12 cellular contexts compared by ENCODE assay signal in the genomic region with DNA sequence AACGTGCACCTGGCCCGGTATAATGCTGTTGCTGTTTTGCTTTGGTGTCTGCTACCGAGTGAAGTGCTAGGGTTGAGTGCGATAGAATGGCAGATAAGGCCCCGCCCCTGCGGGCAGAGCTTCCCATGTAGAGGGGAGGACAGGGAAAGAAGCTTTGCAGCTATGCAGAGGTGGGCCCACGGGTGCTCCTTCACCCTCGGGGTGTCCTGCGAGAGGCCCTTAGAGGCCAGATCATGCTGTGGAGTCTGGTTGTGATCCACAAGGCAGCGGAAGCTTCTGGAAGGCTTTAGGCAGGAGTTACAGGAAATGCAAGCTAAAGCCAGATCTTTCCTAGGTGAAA. TPM values are rescaled to one million over a fixed set of nuclear protein-coding genes. Genes with fewer than 3 reads are reported as not detected.
DNase-seq lines count a peak whose midpoint lies in the region; ATAC-seq and TF ChIP-seq lines count a peak whose summit lies in the region.
"Had no signal": no experiment of that assay in that cellular context is flagged by ENCODE, and none has a peak within 500 bp of the region (broad histone marks: within the 10 kb centered on the region; RNA-seq: fewer than 3 reads in every experiment).

No MANE protein-coding gene starts in this region.

- H3K9me3 Mint-ChIP-seq in activated CD4-positive, alpha-beta T cell treated with anti-CD3 and anti-CD28 coated beads, Interleukin-2, amount 10 ng/mL, durations not matched to agents 7 days and 5 days = no peaks in the 10 kb centered on the region
- H3K9me3 Mint-ChIP-seq in mesothelial cell of epicardium (no peaks in the 10 kb centered on the region), type B pancreatic cell (no peaks in the 10 kb centered on the region)
- H3K9me3 Mint-ChIP-seq: HFFc6 had no signal

- no peak for TF ChIP-seq CTCF in breast epithelium (IDR thresholded peaks at IDR 0.05)
- TF ChIP-seq CTCF in mesothelial cell of epicardium (IDR thresholded peaks at IDR 0.05; ENCODE audit: unreplicated experiment) = no peak
- TF ChIP-seq CTCF in type B pancreatic cell (conservative IDR thresholded peaks at IDR 0.05) = no peak

- no peak for ATAC-seq in HG03442 (IDR thresholded peaks at IDR 0.05; ENCODE audit: unreplicated experiment)

- H3K4me3 Mint-ChIP-seq in activated CD4-positive, alpha-beta T cell treated with anti-CD3 and anti-CD28 coated beads, Interleukin-2, amount 10 ng/mL, durations not matched to agents 7 days and 5 days = peak overlapping the region; percentile 87
- H3K4me3 Mint-ChIP-seq in mesothelial cell of epicardium (peak overlapping the region; percentile 94), type B pancreatic cell (peak overlapping the region; percentile 96)
- H3K4me3 Mint-ChIP-seq: HFFc6 had no signal

- DNase-seq in activated CD4-positive, alpha-beta T cell treated with anti-CD3 and anti-CD28 coated beads, Interleukin-2, amount 10 ng/mL, durations not matched to agents 7 days and 5 days = no peak
- DNase-seq in activated CD4-positive, alpha-beta T cell treated with anti-CD3 and anti-CD28 coated beads, Interleukin-2, amount 50 U/mL, for 1 hour = no peak
- DNase-seq in breast epithelium (ENCODE audit: low spot score in 2 of 2) (no peak), mesothelial cell of epicardium (ENCODE audit: low spot score in 2 of 2, unreplicated experiment in 2 of 2) (no peak), type B pancreatic cell (ENCODE audit: extremely low spot score, unreplicated experiment) (no peak), NCI-H69 (lab: John Stamatoyannopoulos, UW) (no peak), EL (no peak)
- DNase-seq: activated effector memory CD4-positive, alpha-beta T cell treated with anti-CD3 and anti-CD28 coated beads, Interleukin-2, amount 50 U/mL, for 16 hours; GF-D8; HFFc6; NCI-H1105 had no signal

- H3K27me3 Mint-ChIP-seq in activated CD4-positive, alpha-beta T cell treated with anti-CD3 and anti-CD28 coated beads, Interleukin-2, amount 10 ng/mL, durations not matched to agents 7 days and 5 days = peaks cover 4% of the 10 kb centered on the region
- H3K27me3 Mint-ChIP-seq in mesothelial cell of epicardium (ENCODE audit: low read depth) = no peaks in the 10 kb centered on the region
- no peaks in the 10 kb centered on the region for H3K27me3 Mint-ChIP-seq in type B pancreatic cell

- peak overlapping the region in 1 of 3 donors; percentile 96 for H3K4me3 ChIP-seq in breast epithelium

- POLR2A ChIA-PET in activated CD4-positive, alpha-beta T cell treated with anti-CD3 and anti-CD28 coated beads, Interleukin-2, amount 10 ng/mL, durations not matched to agents 7 days and 5 days (lab: Charles Lee) = no interaction called here

- no peaks in the 10 kb centered on the region for H3K9me3 ChIP-seq in breast epithelium

- H3K4me1 ChIP-seq in breast epithelium = peaks cover 2 to 11% of the 10 kb centered on the region in 2 donors

- no peaks in the 10 kb centered on the region for H3K36me3 ChIP-seq in breast epithelium

- no peak overlapping the region for H3K27ac Mint-ChIP-seq in activated CD4-positive, alpha-beta T cell treated with anti-CD3 and anti-CD28 coated beads, Interleukin-2, amount 10 ng/mL, durations not matched to agents 7 days and 5 days
- H3K27ac Mint-ChIP-seq in mesothelial cell of epicardium = peak overlapping the region; percentile 96
- H3K27ac Mint-ChIP-seq in type B pancreatic cell = peak overlapping the region; percentile 92
- H3K27ac Mint-ChIP-seq: HFFc6 had no signal

- intact Hi-C loops in breast epithelium (cut with DNase I; ENCODE audit: low total_unique reads) = no loop called here

- H3K4me1 Mint-ChIP-seq in activated CD4-positive, alpha-beta T cell treated with anti-CD3 and anti-CD28 coated beads, Interleukin-2, amount 10 ng/mL, durations not matched to agents 7 days and 5 days = peaks cover 47% of the 10 kb centered on the region
- H3K4me1 Mint-ChIP-seq in mesothelial cell of epicardium (peaks cover 30% of the 10 kb centered on the region), type B pancreatic cell (ENCODE audit: unreplicated experiment) (peaks cover 34% of the 10 kb centered on the region)

- H3K27ac ChIP-seq in breast epithelium = peak overlapping the region; percentile 83 to 85

- no peaks in the 10 kb centered on the region for H3K27me3 ChIP-seq in breast epithelium

- peaks cover 7% of the 10 kb centered on the region for H3K36me3 Mint-ChIP-seq in activated CD4-positive, alpha-beta T cell treated with anti-CD3 and anti-CD28 coated beads, Interleukin-2, amount 10 ng/mL, durations not matched to agents 7 days and 5 days (ENCODE audit: low read depth)
- H3K36me3 Mint-ChIP-seq in mesothelial cell of epicardium (peaks cover 4% of the 10 kb centered on the region), type B pancreatic cell (peaks cover under 1% of the 10 kb centered on the region)

- no peak for TF ChIP-seq POLR2A in breast epithelium (IDR thresholded peaks at IDR 0.05)

- CTCF ChIA-PET in activated CD4-positive, alpha-beta T cell treated with anti-CD3 and anti-CD28 coated beads, Interleukin-2, amount 10 ng/mL, durations not matched to agents 7 days and 5 days (lab: Charles Lee) = interaction anchor here (0.7 to 1.9 kb wide), 2 partner anchors 58 to 250 kb away, joined by 3 to 4 read pairs; no protein-coding TSS in a partner anchor

RNA-seq across cellular contexts. Expression of gene LRP5, which starts 3.2 kb away (rescaled TPM):
- 10 to 100 TPM; 32.2 to 32.7 TPM for total RNA-seq in activated CD4-positive, alpha-beta T cell treated with anti-CD3 and anti-CD28 coated beads, Interleukin-2, amount 10 ng/mL, durations not matched to agents 7 days and 5 days
- total RNA-seq in breast epithelium (10 to 100 TPM; 23.6 to 48.8 (median 24.5) TPM), mesothelial cell of epicardium (72.5 to 76.6 TPM (median 74.7 TPM) in 3 replicates), type B pancreatic cell (ENCODE audit: low replicate concordance) (64.9 and 65.0 TPM in 2 replicates)

RNA-seq across cellular contexts. Expression of gene C11orf24, which starts 43.8 kb away (rescaled TPM):
- total RNA-seq in activated CD4-positive, alpha-beta T cell treated with anti-CD3 and anti-CD28 coated beads, Interleukin-2, amount 10 ng/mL, durations not matched to agents 7 days and 5 days = 10 to 100 TPM; 20.0 to 25.2 TPM
- total RNA-seq in breast epithelium (10 to 100 TPM; 11.4 to 22.7 (median 12.5) TPM), mesothelial cell of epicardium (37.7 to 41.8 TPM (median 39.8 TPM) in 3 replicates), type B pancreatic cell (ENCODE audit: low replicate concordance) (45.4 and 46.4 TPM in 2 replicates)
